Comparison of ENCODE assay signal across 1 cellular context in genomic region chr1:26552720-26553119, GRCh38.
TF ChIP-seq lines count a peak whose summit lies in the region.

No MANE protein-coding gene starts in this region.

TF ChIP-seq in SK-N-SH treated with all-trans-retinoic acid at 6 μM for 48 hours, 23 proteins besides CTCF, POLR2A, EP300 and RAD21 (continued from another document):
- TF ChIP-seq CSRNP3 (CRISPR knock-in tag; IDR thresholded peaks at IDR 0.05) (no peak), ISL1 (CRISPR knock-in tag; IDR thresholded peaks at IDR 0.05) (no peak)
